Comparison of ENCODE assay signal across 8 cellular contexts in genomic region chr11:103682318-103683184, GRCh38.
DNase-seq lines count a peak whose midpoint lies in the region; ATAC-seq and TF ChIP-seq lines count a peak whose summit lies in the region.

No MANE protein-coding gene starts in this region.

- no peak for TF ChIP-seq EP300 in gastroesophageal sphincter (IDR thresholded peaks at IDR 0.05)

- 12 to 30% methylated on average over 3 to 6 of the region's 8 CpGs for WGBS in gastroesophageal sphincter (ENCODE audit: low coverage in 1 of 2), 2 donors

- H3K27ac Mint-ChIP-seq in activated T-helper 1 cell treated with anti-CD3 and anti-CD28 coated beads, Interleukin-12 subunit alpha, Interleukin-12 subunit beta, Interleukin-2, Interleukin-4 antibody, amounts not matched to agents 30 ng/mL and 10 ng/mL and 1 ng/mL, durations not matched to agents 14 hours and 24 hours and 36 hours = no peak overlapping the region

- no peaks in the 10 kb centered on the region for H3K79me2 ChIP-seq in PC-9 (ENCODE audit: low read depth)

- H4K20me1 ChIP-seq in PC-9 (ENCODE audit: insufficient read depth) = no peaks in the 10 kb centered on the region

- no peak overlapping the region for H3K4me2 ChIP-seq in PC-9

- H3K4me1 Mint-ChIP-seq in activated T-helper 1 cell treated with anti-CD3 and anti-CD28 coated beads, Interleukin-12 subunit alpha, Interleukin-12 subunit beta, Interleukin-2, Interleukin-4 antibody, amounts not matched to agents 30 ng/mL and 10 ng/mL and 1 ng/mL, durations not matched to agents 14 hours and 24 hours and 36 hours (ENCODE audit: low read depth) = peaks cover 8% of the 10 kb centered on the region

- H2AFZ ChIP-seq in PC-9 = peak overlapping the region; percentile 23

- peak; percentile 92 for TF ChIP-seq CTCF in PC-9 (conservative IDR thresholded peaks at IDR 0.05)
- peak; percentile 66 to 90 (median 88) for TF ChIP-seq CTCF in gastroesophageal sphincter (IDR thresholded peaks at IDR 0.05)
- TF ChIP-seq CTCF in omental fat pad (IDR thresholded peaks at IDR 0.05) = peak in 2 of 3 donors; percentile 13 to 57

- no peak for TF ChIP-seq POLR2A in gastroesophageal sphincter (IDR thresholded peaks at IDR 0.05)

- no peak overlapping the region for H3K4me3 ChIP-seq in PC-9
- H3K4me3 ChIP-seq in gastroesophageal sphincter = no peak overlapping the region

- no peak overlapping the region for H3K27ac ChIP-seq in PC-9
- H3K27ac ChIP-seq in gastroesophageal sphincter = peak overlapping the region in 2 of 4 donors; percentile 17 to 35

- H3K4me1 ChIP-seq in PC-9 (replicated peaks; ENCODE audit: insufficient read depth) (no peaks in the 10 kb centered on the region), gastroesophageal sphincter (peaks cover 4 to 12% (median 5%) of the 10 kb centered on the region in 3 donors)

- ATAC-seq in GM21717 (IDR thresholded peaks at IDR 0.05; ENCODE audit: unreplicated experiment) (peak; percentile 94), gastroesophageal sphincter (peak; percentile 89), omental fat pad (ENCODE audit: low FRiP score) (peak; percentile 93)

- H3K9me3 ChIP-seq in PC-9 (ENCODE audit: insufficient read depth, low read depth) (no peaks in the 10 kb centered on the region), gastroesophageal sphincter (no peaks in the 10 kb centered on the region)

- POLR2A ChIA-PET in PC-9 (lab: Charles Lee; ENCODE audit: unreplicated experiment) = interaction anchor here (0.6 kb wide), 3 partner anchors 49 to 922 kb away, joined by 3 to 4 read pairs (median 3); no protein-coding TSS in a partner anchor

- H3K9me2 ChIP-seq in PC-9 (ENCODE audit: insufficient read depth) = no peaks in the 10 kb centered on the region

- CTCF ChIA-PET in PC-9 (lab: Charles Lee) = interaction anchor here (0.7 kb wide), 1 partner anchor 1831 kb away, joined by 3 read pairs; no protein-coding TSS in a partner anchor

- no peaks in the 10 kb centered on the region for H3K9me3 Mint-ChIP-seq in activated T-helper 1 cell treated with anti-CD3 and anti-CD28 coated beads, Interleukin-12 subunit alpha, Interleukin-12 subunit beta, Interleukin-2, Interleukin-4 antibody, amounts not matched to agents 30 ng/mL and 10 ng/mL and 1 ng/mL, durations not matched to agents 14 hours and 24 hours and 36 hours

- no TSS peak for BruUV-seq in PC-9 (replicated peaks; lab: Mats Ljungman, UMichigan)

- DNase-seq in G401 (ENCODE audit: low spot score) = peak; percentile 82
- peak; percentile 4 for DNase-seq in HuH-7.5 (ENCODE audit: low spot score)
- peak; percentile 49 to 51 for DNase-seq in PC-9
- DNase-seq in activated T-helper 1 cell treated with anti-CD3 and anti-CD28 coated beads, Interleukin-12 subunit alpha, Interleukin-12 subunit beta, Interleukin-2, Interleukin-4 antibody, amounts not matched to agents 30 ng/mL and 10 ng/mL and 1 ng/mL, durations not matched to agents 14 hours and 24 hours and 36 hours (ENCODE audit: low spot score) = peak; percentile 33
- DNase-seq in omental fat pad (ENCODE audit: low spot score) = no peak
- no peak for DNase-seq in NK-92 treated with Interleukin-12 subunit alpha and Interleukin-12 subunit beta, amount 100 ng/mL, for 24 hours (lab: John Stamatoyannopoulos, UW)

- no peaks in the 10 kb centered on the region for H3K27me3 Mint-ChIP-seq in activated T-helper 1 cell treated with anti-CD3 and anti-CD28 coated beads, Interleukin-12 subunit alpha, Interleukin-12 subunit beta, Interleukin-2, Interleukin-4 antibody, amounts not matched to agents 30 ng/mL and 10 ng/mL and 1 ng/mL, durations not matched to agents 14 hours and 24 hours and 36 hours (ENCODE audit: insufficient read depth)

- no peaks in the 10 kb centered on the region for H3F3A ChIP-seq in PC-9 (ENCODE audit: insufficient read depth, low read depth)

- in situ Hi-C loops in G401 (cut with HindIII; ENCODE audit: low sequenced_read_pairs) = no loop called here

- no peak overlapping the region for H3K4me3 Mint-ChIP-seq in activated T-helper 1 cell treated with anti-CD3 and anti-CD28 coated beads, Interleukin-12 subunit alpha, Interleukin-12 subunit beta, Interleukin-2, Interleukin-4 antibody, amounts not matched to agents 30 ng/mL and 10 ng/mL and 1 ng/mL, durations not matched to agents 14 hours and 24 hours and 36 hours

- intact Hi-C loops in PC-9 (cut with micrococcal nuclease; ENCODE audit: unreplicated experiment) = loop anchor here (2.0 to 5.0 kb wide), 3 partner anchors 75 to 480 kb away; partner anchors contain the start of gene PDGFD
- intact Hi-C loops in activated T-helper 1 cell treated with anti-CD3 and anti-CD28 coated beads, Interleukin-12 subunit alpha, Interleukin-12 subunit beta, Interleukin-2, Interleukin-4 antibody, amounts not matched to agents 30 ng/mL and 10 ng/mL and 1 ng/mL, durations not matched to agents 14 hours and 24 hours and 36 hours (cut with micrococcal nuclease) = loop anchor here (1.0 to 5.0 kb wide), 2 partner anchors 469 to 650 kb away; no protein-coding TSS in a partner anchor

- H3K27me3 ChIP-seq in PC-9 (ENCODE audit: insufficient read depth, low read depth) (no peaks in the 10 kb centered on the region), gastroesophageal sphincter (no peaks in the 10 kb centered on the region)

- no peaks in the 10 kb centered on the region for H3K36me3 Mint-ChIP-seq in activated T-helper 1 cell treated with anti-CD3 and anti-CD28 coated beads, Interleukin-12 subunit alpha, Interleukin-12 subunit beta, Interleukin-2, Interleukin-4 antibody, amounts not matched to agents 30 ng/mL and 10 ng/mL and 1 ng/mL, durations not matched to agents 14 hours and 24 hours and 36 hours (ENCODE audit: low read depth)

- H3K36me3 ChIP-seq in PC-9 (ENCODE audit: low read depth) = no peaks in the 10 kb centered on the region
- H3K36me3 ChIP-seq in gastroesophageal sphincter = no peaks in the 10 kb centered on the region

Comparison
In these comparisons a context has a peak if more than half of its experiments do, and no peak if none do; other contexts are left out.
1. DNase-seq: peak in G401 (single experiment), HuH-7.5 (single experiment), PC-9 (2 of 2) and activated T-helper 1 cell treated with anti-CD3 and anti-CD28 coated beads, Interleukin-12 subunit alpha, Interleukin-12 subunit beta, Interleukin-2, Interleukin-4 antibody, amounts not matched to agents 30 ng/mL and 10 ng/mL and 1 ng/mL, durations not matched to agents 14 hours and 24 hours and 36 hours (single experiment); none in omental fat pad (single experiment) and NK-92 treated with Interleukin-12 subunit alpha and Interleukin-12 subunit beta, amount 100 ng/mL, for 24 hours (single experiment).
2. CTCF ChIP-seq: peak in every context shown above with its lines; median percentile 92 in PC-9; 88 in gastroesophageal sphincter; 35 in omental fat pad.
3. Peak in every context shown above with its lines, with median percentiles within 50 percentile points of each other: ATAC-seq.